18 cellular contexts compared by ENCODE assay signal in the genomic region with DNA sequence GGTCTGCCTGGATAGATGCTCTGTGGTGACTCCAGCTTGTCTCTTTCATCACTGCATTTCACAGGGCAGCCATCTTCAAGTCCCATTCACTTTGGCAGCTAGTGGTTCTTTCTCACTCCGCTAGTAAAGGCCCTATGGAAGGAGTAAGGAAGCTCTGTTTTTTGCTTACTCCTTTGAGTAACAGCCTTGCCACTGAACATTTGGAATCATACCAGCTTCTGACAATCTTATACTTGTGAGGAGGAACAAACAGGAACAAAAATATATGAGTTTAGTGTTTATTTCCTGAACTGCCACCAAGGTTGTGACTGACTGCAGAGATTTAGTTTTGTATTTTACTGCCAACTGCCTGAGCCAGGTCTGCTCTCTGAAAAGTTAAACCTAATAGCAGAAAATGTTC. TPM values are rescaled to one million over a fixed set of nuclear protein-coding genes. Genes with fewer than 3 reads are reported as not detected.
DNase-seq lines count a peak whose midpoint lies in the region; ATAC-seq, FAIRE-seq and TF ChIP-seq lines count a peak whose summit lies in the region.
"Had no signal": no experiment of that assay in that cellular context is flagged by ENCODE, and none has a peak within 500 bp of the region (broad histone marks: within the 10 kb centered on the region; RNA-seq: fewer than 3 reads in every experiment).

No MANE protein-coding gene starts in this region.

- FAIRE-seq in astrocyte (lab: Jason Lieb, UNC), result peak; percentile 59
- FAIRE-seq: GM18507, TTC549 had no signal

- H3K4me1 Mint-ChIP-seq in HFFc6 (ENCODE audit: low read depth) (peaks cover 24% of the 10 kb centered on the region), astrocyte (ENCODE audit: low read depth, unreplicated experiment) (peaks cover 19% of the 10 kb centered on the region)
- H3K4me1 Mint-ChIP-seq in naive thymus-derived CD8-positive, alpha-beta T cell, result peaks cover 0 to 6% (median 1%) of the 10 kb centered on the region in 4 donors
- H3K4me1 Mint-ChIP-seq: activated naive CD4-positive, alpha-beta T cell treated with anti-CD3 and anti-CD28 coated beads, Interleukin-2, amount 10 ng/mL, durations not matched to agents 7 days and 5 days had no signal

- peaks cover 22% of the 10 kb centered on the region for H3K79me2 ChIP-seq in astrocyte (ENCODE audit: insufficient read depth, low read length)

- H3K27me3 Mint-ChIP-seq in HFFc6 (ENCODE audit: insufficient read depth), result peaks cover 1% of the 10 kb centered on the region; the same call in 1 of the 2 replicates
- H3K27me3 Mint-ChIP-seq in astrocyte (ENCODE audit: low read depth, unreplicated experiment), result no peaks in the 10 kb centered on the region
- no peaks in the 10 kb centered on the region for H3K27me3 Mint-ChIP-seq in naive thymus-derived CD8-positive, alpha-beta T cell
- H3K27me3 Mint-ChIP-seq: activated naive CD4-positive, alpha-beta T cell treated with anti-CD3 and anti-CD28 coated beads, Interleukin-2, amount 10 ng/mL, durations not matched to agents 7 days and 5 days; IgD-negative memory B cell; naive thymus-derived CD4-positive, alpha-beta T cell had no signal

- DNase-seq in HFFc6 (peak; percentile 11), astrocyte (ENCODE audit: low read depth) (peak; percentile 22), fibroblast of villous mesenchyme (ENCODE audit: low read depth) (peak; percentile 48), midbrain (lab: John Stamatoyannopoulos, UW) (no peak)
- no peak for DNase-seq in naive thymus-derived CD8-positive, alpha-beta T cell
- DNase-seq in activated CD8-positive, alpha-beta memory T cell treated with anti-CD3 and anti-CD28 coated beads for 24 hours, result no peak
- DNase-seq: activated naive CD4-positive, alpha-beta T cell treated with anti-CD3 and anti-CD28 coated beads, Interleukin-2, amount 10 ng/mL, durations not matched to agents 7 days and 5 days; GF-D8; naive thymus-derived CD4-positive, alpha-beta T cell; NCI-H1417 treated with DMSO at 0.1 percent for 48 hours; NCI-H524 had no signal

- peaks cover 26% of the 10 kb centered on the region for H3K36me3 Mint-ChIP-seq in HFFc6 (ENCODE audit: low read depth)
- H3K36me3 Mint-ChIP-seq in astrocyte (ENCODE audit: low read depth, unreplicated experiment), result peaks cover 11% of the 10 kb centered on the region
- H3K36me3 Mint-ChIP-seq in naive thymus-derived CD8-positive, alpha-beta T cell, result peaks cover 9 to 66% (median 33%) of the 10 kb centered on the region in 3 donors

- no peak overlapping the region for H3K4me3 ChIP-seq in astrocyte (ENCODE audit: insufficient read depth, low read depth, low read length)
- H3K4me3 ChIP-seq in fibroblast of villous mesenchyme (ENCODE audit: low read depth, low read length), result no peak overlapping the region
- H3K4me3 ChIP-seq in stomach smooth muscle (ENCODE audit: low read length in 2 of 2), result no peak overlapping the region

- POLR2A ChIA-PET in naive thymus-derived CD8-positive, alpha-beta T cell (lab: Charles Lee), result no interaction called here

- H3K9me3 ChIP-seq in astrocyte (ENCODE audit: insufficient read depth, low read depth, low read length) (no peaks in the 10 kb centered on the region), stomach smooth muscle (ENCODE audit: control insufficient read depth in 2 of 2, low read length in 2 of 2) (no peaks in the 10 kb centered on the region)

- H3K27ac Mint-ChIP-seq in HFFc6, result peak overlapping the region; percentile 95
- H3K27ac Mint-ChIP-seq in astrocyte (ENCODE audit: unreplicated experiment), result peak overlapping the region; percentile 60
- no peak overlapping the region for H3K27ac Mint-ChIP-seq in naive thymus-derived CD8-positive, alpha-beta T cell
- H3K27ac Mint-ChIP-seq: activated naive CD4-positive, alpha-beta T cell treated with anti-CD3 and anti-CD28 coated beads, Interleukin-2, amount 10 ng/mL, durations not matched to agents 7 days and 5 days; IgD-negative memory B cell had no signal

- H3K4me3 Mint-ChIP-seq in HFFc6, result peak overlapping the region; percentile 40
- no peak overlapping the region for H3K4me3 Mint-ChIP-seq in astrocyte (ENCODE audit: unreplicated experiment)
- no peak overlapping the region for H3K4me3 Mint-ChIP-seq in naive thymus-derived CD8-positive, alpha-beta T cell
- H3K4me3 Mint-ChIP-seq: activated naive CD4-positive, alpha-beta T cell treated with anti-CD3 and anti-CD28 coated beads, Interleukin-2, amount 10 ng/mL, durations not matched to agents 7 days and 5 days; IgD-negative memory B cell; naive thymus-derived CD4-positive, alpha-beta T cell had no signal

- H3K4me2 ChIP-seq in astrocyte (ENCODE audit: low read length), result peak overlapping the region; percentile 59

- ATAC-seq in naive thymus-derived CD8-positive, alpha-beta T cell, result no peak
- ATAC-seq: naive thymus-derived CD4-positive, alpha-beta T cell; sciatic nerve had no signal

- no peak overlapping the region for H2AFZ ChIP-seq in astrocyte (ENCODE audit: low read depth, low read length)

- H3K9ac ChIP-seq in astrocyte (ENCODE audit: low read length) (peak overlapping the region; percentile 67), stomach smooth muscle (ENCODE audit: low read length in 2 of 2) (no peak overlapping the region)

- H3K9me3 Mint-ChIP-seq in HFFc6 (no peaks in the 10 kb centered on the region), astrocyte (ENCODE audit: unreplicated experiment) (peaks cover 1% of the 10 kb centered on the region)
- H3K9me3 Mint-ChIP-seq in naive thymus-derived CD8-positive, alpha-beta T cell, result peaks cover 0 to 4% (median 0%) of the 10 kb centered on the region in 9 donors
- H3K9me3 Mint-ChIP-seq: activated naive CD4-positive, alpha-beta T cell treated with anti-CD3 and anti-CD28 coated beads, Interleukin-2, amount 10 ng/mL, durations not matched to agents 7 days and 5 days had no signal

- H3K4me1 ChIP-seq in astrocyte (ENCODE audit: insufficient read depth, low read length) (peaks cover 17% of the 10 kb centered on the region), stomach smooth muscle (ENCODE audit: control insufficient read depth, insufficient read depth, low read length) (no peaks in the 10 kb centered on the region)

- no peaks in the 10 kb centered on the region for H4K20me1 ChIP-seq in astrocyte (ENCODE audit: insufficient read depth, low read length)

- no peaks in the 10 kb centered on the region for H3K27me3 ChIP-seq in astrocyte (ENCODE audit: insufficient read depth, low read length)
- no peaks in the 10 kb centered on the region for H3K27me3 ChIP-seq in stomach smooth muscle (ENCODE audit: control insufficient read depth in 1 of 2, insufficient read depth in 2 of 2, low read length in 2 of 2)

- no peak for TF ChIP-seq CTCF in HFFc6 (IDR thresholded peaks at IDR 0.05)
- no peak for TF ChIP-seq CTCF in astrocyte (IDR thresholded peaks at IDR 0.05; ENCODE audit: insufficient read depth, low read depth, low read length)
- no peak for TF ChIP-seq CTCF in fibroblast of villous mesenchyme (IDR thresholded peaks at IDR 0.05; ENCODE audit: insufficient read depth, low read depth, low read length)

- H3K36me3 ChIP-seq in astrocyte (ENCODE audit: insufficient read depth, low read length) (peaks cover 3% of the 10 kb centered on the region), stomach smooth muscle (ENCODE audit: control insufficient read depth in 2 of 2, insufficient read depth in 2 of 2, low read length in 2 of 2) (peaks cover 0 to 4% of the 10 kb centered on the region in 2 donors)

- H3K27ac ChIP-seq in astrocyte (ENCODE audit: low read depth, low read length), result peak overlapping the region; percentile 88
- H3K27ac ChIP-seq in stomach smooth muscle (ENCODE audit: low read length), result peak overlapping the region; percentile 31

RNA-seq across cellular contexts. Expression of a gene that starts 38.7 kb away (rescaled TPM):
- total RNA-seq in HFFc6 (2021; fragmentation: NEBNext Ultra II Directional; extraction: Animal tissue kit (Norgen Biotek cat#: 25700)), result 1 to 10 TPM in 4 of 6 experiments, under 1 TPM in 2; 0.73 to 4.5 (median 1.1) TPM
- total RNA-seq in astrocyte, result 0.41 and 0.64 TPM in 2 replicates
- total RNA-seq in fibroblast of villous mesenchyme, result 0.32 and 0.43 TPM in 2 replicates
- not detected for total RNA-seq in naive thymus-derived CD8-positive, alpha-beta T cell
- under 1 TPM in 1 of 3 donors, not detected in 2; 0.16 TPM for polyA plus RNA-seq in naive thymus-derived CD8-positive, alpha-beta T cell
- total RNA-seq: activated CD8-positive, alpha-beta memory T cell treated with anti-CD3 and anti-CD28 coated beads for 36 hours; dermis microvascular lymphatic vessel endothelial cell; naive thymus-derived CD4-positive, alpha-beta T cell had no signal
- polyA plus RNA-seq: IgD-negative memory B cell; naive thymus-derived CD4-positive, alpha-beta T cell had no signal

RNA-seq across cellular contexts. Expression of a gene that starts 41.9 kb away (rescaled TPM):
- 10 to 100 TPM; 22.9 to 31.5 (median 24.7) TPM for total RNA-seq in HFFc6 (2021; fragmentation: NEBNext Ultra II Directional; extraction: Animal tissue kit (Norgen Biotek cat#: 25700))
- total RNA-seq in astrocyte, result 24.5 and 27.8 TPM in 2 replicates
- 24.2 and 38.0 TPM in 2 replicates for total RNA-seq in fibroblast of villous mesenchyme
- total RNA-seq in naive thymus-derived CD8-positive, alpha-beta T cell, result 10 to 100 TPM; 16.2 to 17.1 TPM
- polyA plus RNA-seq in naive thymus-derived CD8-positive, alpha-beta T cell, result 1 to 10 TPM; 7.1 to 8.2 (median 7.5) TPM

Comparison
In these comparisons a context has a peak if more than half of its experiments do, and no peak if none do; other contexts are left out.
1. DNase-seq: peak in HFFc6 (single experiment), astrocyte (single experiment) and fibroblast of villous mesenchyme (single experiment); none in naive thymus-derived CD8-positive, alpha-beta T cell (0 of 10), midbrain (single experiment) and activated CD8-positive, alpha-beta memory T cell treated with anti-CD3 and anti-CD28 coated beads for 24 hours (single experiment).
2. H3K27ac Mint-ChIP-seq: peak in HFFc6 (single experiment) and astrocyte (single experiment); none in naive thymus-derived CD8-positive, alpha-beta T cell (0 of 10).